Comparison of ENCODE assay signal across 12 cellular contexts in genomic region chr12:121709478-121709890, GRCh38. TPM values are rescaled to one million over a fixed set of nuclear protein-coding genes. Genes with fewer than 3 reads are reported as not detected.
DNase-seq lines count a peak whose midpoint lies in the region; ATAC-seq and TF ChIP-seq lines count a peak whose summit lies in the region.
"Had no signal": no experiment of that assay in that cellular context is flagged by ENCODE, and none has a peak within 500 bp of the region (broad histone marks: within the 10 kb centered on the region; RNA-seq: fewer than 3 reads in every experiment).

No MANE protein-coding gene starts in this region.

- no peaks in the 10 kb centered on the region for H3K36me3 ChIP-seq in PC-3 (ENCODE audit: low read depth, low read length)
- no peaks in the 10 kb centered on the region for H3K36me3 ChIP-seq in mucosa of descending colon (ENCODE audit: low read depth)
- H3K36me3 ChIP-seq: ovary had no signal

- DNase-seq in EL (peak; percentile 62), PC-3 (peak; percentile 64), epithelial cell of esophagus (ENCODE audit: low read depth) (peak; percentile 85), neural crest cell (ENCODE audit: low read depth, low spot score) (no peak), NOMO-1 treated with dmso at 0.1 percent for 144 hours (lab: John Stamatoyannopoulos, UW; ENCODE audit: unreplicated experiment) (no peak), iPS-NIHi7 (ENCODE audit: extremely low spot score) (no peak), mucosa of descending colon (no peak)
- DNase-seq: activated CD4-positive, alpha-beta T cell treated with anti-CD3 and anti-CD28 coated beads, Interleukin-2, amount 50 U/mL, for 4 hours; activated naive CD4-positive, alpha-beta T cell treated with Interleukin-2 at 50 U/mL for 16 hours; ovary; substantia nigra had no signal

- H2AFZ ChIP-seq in PC-3 (ENCODE audit: low read length), result no peak overlapping the region

- peaks cover 4% of the 10 kb centered on the region for H3K27me3 Mint-ChIP-seq in neural crest cell (ENCODE audit: low read depth)

- CTCF ChIA-PET in PC-3 (lab: Charles Lee), result no interaction called here

- no TSS peak for BruUV-seq in PC-3 (replicated peaks; lab: Mats Ljungman, UMichigan)

- H3K4me1 Mint-ChIP-seq in neural crest cell, result peaks cover 20% of the 10 kb centered on the region

- H3K9me3 Mint-ChIP-seq in neural crest cell, result no peaks in the 10 kb centered on the region

- peak overlapping the region; percentile 33; the same call in 1 of the 2 replicates for H3K27ac ChIP-seq in PC-3 (ENCODE audit: low read length)
- H3K27ac ChIP-seq: ovary had no signal

- no peaks in the 10 kb centered on the region for H3K27me3 ChIP-seq in PC-3 (ENCODE audit: low read length)
- H3K27me3 ChIP-seq: ovary had no signal

- intact Hi-C loops in PC-3 (cut with micrococcal nuclease), result no loop called here
- intact Hi-C loops in mucosa of descending colon (cut with DNase I, micrococcal nuclease), result no loop called here

- peaks cover 17% of the 10 kb centered on the region for H3K79me2 ChIP-seq in PC-3 (ENCODE audit: low read length)

- H3K4me3 ChIP-seq in PC-3 (ENCODE audit: low read length) (no peak overlapping the region), epithelial cell of esophagus (ENCODE audit: low read length) (no peak overlapping the region), mucosa of descending colon (no peak overlapping the region)
- H3K4me3 ChIP-seq: ovary had no signal

- peaks cover 21% of the 10 kb centered on the region; the same call in 1 of the 2 replicates for H3K4me1 ChIP-seq in PC-3 (ENCODE audit: insufficient read depth, low read length)
- H3K4me1 ChIP-seq in mucosa of descending colon (ENCODE audit: low read depth), result peaks cover 7% of the 10 kb centered on the region

- H3K4me3 Mint-ChIP-seq in neural crest cell, result no peak overlapping the region

- no peaks in the 10 kb centered on the region for H4K20me1 ChIP-seq in PC-3 (ENCODE audit: low read length)

- ATAC-seq in PC-3 (no peak), HG03175 (IDR thresholded peaks at IDR 0.05; ENCODE audit: unreplicated experiment) (no peak), mucosa of descending colon (no peak)

- no peaks in the 10 kb centered on the region for H3K36me3 Mint-ChIP-seq in neural crest cell (ENCODE audit: low read depth)

- H3K9me3 ChIP-seq in PC-3 (ENCODE audit: low read length) (no peaks in the 10 kb centered on the region), mucosa of descending colon (no peaks in the 10 kb centered on the region)
- H3K9me3 ChIP-seq: ovary had no signal

- H3K9ac ChIP-seq in PC-3 (ENCODE audit: low read length), result no peak overlapping the region

- TF ChIP-seq CTCF in PC-3 (conservative IDR thresholded peaks at IDR 0.05; ENCODE audit: low read depth, low read length), result 0 out of 2 replicates have a peak, but pooled peaks have one; percentile 14
- peak; percentile 35 for TF ChIP-seq CTCF in epithelial cell of esophagus (IDR thresholded peaks at IDR 0.05; ENCODE audit: insufficient read depth, low read depth, low read length, missing control alignments)
- peak; percentile 6 for TF ChIP-seq CTCF in neural crest cell (conservative IDR thresholded peaks at IDR 0.05)
- TF ChIP-seq CTCF in mucosa of descending colon (IDR thresholded peaks at IDR 0.05), result no peak

- H3K9me2 ChIP-seq in PC-3 (replicated peaks; ENCODE audit: low read length), result no peaks in the 10 kb centered on the region

- no peaks in the 10 kb centered on the region for H3F3A ChIP-seq in PC-3 (ENCODE audit: low read length, unreplicated experiment)

- POLR2A ChIA-PET in PC-3 (lab: Charles Lee; ENCODE audit: unreplicated experiment), result no interaction called here

- H3K27ac Mint-ChIP-seq in neural crest cell (ENCODE audit: unreplicated experiment), result no peak overlapping the region

- no peak overlapping the region for H3K4me2 ChIP-seq in PC-3 (ENCODE audit: low read length)

RNA-seq across cellular contexts. Expression of gene TMEM120B, which starts 3.1 kb away (rescaled TPM):
- total RNA-seq in PC-3 (2014; rRNA removed) (18.5 and 25.4 TPM in 2 replicates), neural crest cell (14.1 and 14.6 TPM in 2 replicates), mucosa of descending colon (10 to 100 TPM in 1 of 3 donors, 1 to 10 TPM in 2; 6.0 to 10.3 (median 6.4) TPM)

RNA-seq across cellular contexts. Expression of gene MORN3, which starts 40.0 kb away (rescaled TPM):
- total RNA-seq in PC-3 (2014; rRNA removed) (1.6 and 1.7 TPM in 2 replicates), neural crest cell (0.57 and 0.63 TPM in 2 replicates), mucosa of descending colon (under 1 TPM; 0.17 to 0.35 (median 0.22) TPM)

Comparison
In these comparisons a context has a peak if more than half of its experiments do, and no peak if none do; other contexts are left out.
1. DNase-seq: peak in EL (single experiment), PC-3 (single experiment) and epithelial cell of esophagus (single experiment); none in neural crest cell (single experiment), NOMO-1 treated with dmso at 0.1 percent for 144 hours (single experiment), iPS-NIHi7 (single experiment) and mucosa of descending colon (0 of 3).